8 cellular contexts compared by ENCODE assay signal in genomic region chr2:207711750-207712487, GRCh38. TPM values are rescaled to one million over a fixed set of nuclear protein-coding genes. Genes with fewer than 3 reads are reported as not detected.
DNase-seq lines count a peak whose midpoint lies in the region; ATAC-seq and TF ChIP-seq lines count a peak whose summit lies in the region.

No MANE protein-coding gene starts in this region.

- no peak overlapping the region for H2AFZ ChIP-seq in PC-3 (ENCODE audit: low read length)

- CTCF ChIA-PET in A673 (lab: Charles Lee): interaction anchor here (1.4 kb wide), 1 partner anchor 85 kb away, joined by 5 read pairs; no protein-coding TSS in a partner anchor
- CTCF ChIA-PET in PC-3 (lab: Charles Lee): interaction anchor here (0.6 to 1.8 kb wide), 4 partner anchors 18 to 95 kb away, joined by 3 to 18 read pairs (median 4); partner anchors contain the start of gene METTL21A
- CTCF ChIA-PET in activated naive CD4-positive, alpha-beta T cell treated with anti-CD3 and anti-CD28 coated beads for 36 hours (lab: Charles Lee): interaction anchor here (1.0 to 1.5 kb wide), 3 partner anchors 34 to 328 kb away, joined by 4 to 6 read pairs (median 5); partner anchors contain the start of gene METTL21A

- H3K9me3 ChIP-seq in A673 (ENCODE audit: low read depth, low read length, poor library complexity, severe bottlenecking) (no peaks in the 10 kb centered on the region), PC-3 (ENCODE audit: low read length) (no peaks in the 10 kb centered on the region), uterus (no peaks in the 10 kb centered on the region)

- H3K27ac ChIP-seq in A673 (ENCODE audit: low read depth, low read length, poor library complexity, severe bottlenecking) (peak overlapping the region; percentile 79), PC-3 (ENCODE audit: low read length) (peak overlapping the region; percentile 67), uterus (peak overlapping the region; percentile 81 to 86)

- POLR2A ChIA-PET in A673 (lab: Charles Lee; ENCODE audit: low non-redundant PET): interaction anchor here (0.5 to 0.7 kb wide), 3 partner anchors 87 to 568 kb away, joined by 3 read pairs; partner anchors contain the start of gene METTL21A
- POLR2A ChIA-PET in PC-3 (lab: Charles Lee; ENCODE audit: unreplicated experiment): interaction anchor here (0.5 to 1.0 kb wide), 10 partner anchors 15 to 306 kb away, joined by 3 to 29 read pairs (median 4); partner anchors contain the start of genes CREB1 and METTL21A

- H3K36me3 Mint-ChIP-seq in activated naive CD4-positive, alpha-beta T cell treated with anti-CD3 and anti-CD28 coated beads for 36 hours (ENCODE audit: low read depth): peaks cover 3% of the 10 kb centered on the region
- H3K36me3 Mint-ChIP-seq in progenitor cell of endocrine pancreas (ENCODE audit: insufficient read depth): peaks cover 6% of the 10 kb centered on the region

- no peak for TF ChIP-seq POLR2A in uterus (IDR thresholded peaks at IDR 0.05)

- peaks cover 5% of the 10 kb centered on the region for H3K4me1 ChIP-seq in A673 (ENCODE audit: insufficient read depth, low read length, poor library complexity, severe bottlenecking)
- H3K4me1 ChIP-seq in PC-3 (ENCODE audit: insufficient read depth, low read length): peaks cover 35% of the 10 kb centered on the region
- H3K4me1 ChIP-seq in uterus: no peaks in the 10 kb centered on the region

- H3F3A ChIP-seq in PC-3 (ENCODE audit: low read length, unreplicated experiment): no peaks in the 10 kb centered on the region

- peak; percentile 32 for DNase-seq in A673 (ENCODE audit: low spot score)
- DNase-seq in PC-3: peak; percentile 52
- peak; percentile 68 for DNase-seq in activated naive CD4-positive, alpha-beta T cell treated with anti-CD3 and anti-CD28 coated beads for 36 hours
- DNase-seq in Right ventricle myocardium superior: peak; percentile 67
- peak; percentile 55 for DNase-seq in progenitor cell of endocrine pancreas (ENCODE audit: low spot score, unreplicated experiment)
- peak in 1 of 2 donors; percentile 27 for DNase-seq in uterus

- H3K4me3 Mint-ChIP-seq in activated naive CD4-positive, alpha-beta T cell treated with anti-CD3 and anti-CD28 coated beads for 36 hours: peak overlapping the region; percentile 79
- peak overlapping the region; percentile 98 for H3K4me3 Mint-ChIP-seq in progenitor cell of endocrine pancreas (ENCODE audit: low read depth)

- no peaks in the 10 kb centered on the region for H3K9me3 Mint-ChIP-seq in activated naive CD4-positive, alpha-beta T cell treated with anti-CD3 and anti-CD28 coated beads for 36 hours
- H3K9me3 Mint-ChIP-seq in progenitor cell of endocrine pancreas (ENCODE audit: low read depth): no peaks in the 10 kb centered on the region

- peak overlapping the region; percentile 84 for H3K4me2 ChIP-seq in PC-3 (ENCODE audit: low read length)

- ATAC-seq in GM18867 (IDR thresholded peaks at IDR 0.05; ENCODE audit: unreplicated experiment): peak; percentile 31
- peak; percentile 29 for ATAC-seq in HG03066 (IDR thresholded peaks at IDR 0.05; ENCODE audit: low read depth, unreplicated experiment)
- peak; percentile 8 for ATAC-seq in PC-3
- peak; percentile 23 for ATAC-seq in Right ventricle myocardium superior (ENCODE audit: poor library complexity)

- H3K36me3 ChIP-seq in A673 (ENCODE audit: insufficient read depth, low read length, poor library complexity, severe bottlenecking) (no peaks in the 10 kb centered on the region), PC-3 (ENCODE audit: low read depth, low read length) (0 out of 2 replicates have a peak, but pooled peaks cover 4% of the 10 kb centered on the region), uterus (no peaks in the 10 kb centered on the region)

- H3K27me3 ChIP-seq in A673 (replicated peaks; ENCODE audit: insufficient read depth, low read depth, low read length, poor library complexity): no peaks in the 10 kb centered on the region
- no peaks in the 10 kb centered on the region for H3K27me3 ChIP-seq in PC-3 (ENCODE audit: low read length)
- no peaks in the 10 kb centered on the region for H3K27me3 ChIP-seq in uterus

- no peak overlapping the region for H3K27ac Mint-ChIP-seq in activated naive CD4-positive, alpha-beta T cell treated with anti-CD3 and anti-CD28 coated beads for 36 hours
- peak overlapping the region; percentile 95 for H3K27ac Mint-ChIP-seq in progenitor cell of endocrine pancreas

- no peaks in the 10 kb centered on the region for H3K9me2 ChIP-seq in PC-3 (replicated peaks; ENCODE audit: low read length)

- peaks cover 30% of the 10 kb centered on the region for H4K20me1 ChIP-seq in PC-3 (ENCODE audit: low read length)

- TF ChIP-seq CTCF in A673 (conservative IDR thresholded peaks at IDR 0.05; ENCODE audit: low read depth, low read length) (no peak), PC-3 (conservative IDR thresholded peaks at IDR 0.05; ENCODE audit: low read depth, low read length) (no peak), progenitor cell of endocrine pancreas (IDR thresholded peaks at IDR 0.05; ENCODE audit: unreplicated experiment) (no peak), uterus (IDR thresholded peaks at IDR 0.05) (no peak)

- BruUV-seq in A673 (replicated peaks; lab: Mats Ljungman, UMichigan) (no TSS peak), PC-3 (replicated peaks; lab: Mats Ljungman, UMichigan) (no TSS peak)

- peaks cover 26% of the 10 kb centered on the region for H3K4me1 Mint-ChIP-seq in activated naive CD4-positive, alpha-beta T cell treated with anti-CD3 and anti-CD28 coated beads for 36 hours (ENCODE audit: low read depth)
- peaks cover 15% of the 10 kb centered on the region for H3K4me1 Mint-ChIP-seq in progenitor cell of endocrine pancreas (ENCODE audit: low read depth)

- peaks cover 49% of the 10 kb centered on the region for H3K79me2 ChIP-seq in PC-3 (ENCODE audit: low read length)

- peak overlapping the region; percentile 87 for H3K9ac ChIP-seq in PC-3 (ENCODE audit: low read length)

- intact Hi-C loops in A673 (cut with micrococcal nuclease; ENCODE audit: unreplicated experiment): loop anchor here (5.0 kb wide), 1 partner anchor 85 kb away; the partner anchor contains the start of gene METTL21A
- intact Hi-C loops in PC-3 (cut with micrococcal nuclease): loop anchor here (1.0 to 5.0 kb wide), 5 partner anchors 27 to 180 kb away; no protein-coding TSS in a partner anchor
- intact Hi-C loops in activated naive CD4-positive, alpha-beta T cell treated with anti-CD3 and anti-CD28 coated beads for 36 hours (cut with micrococcal nuclease): loop anchor here (1.0 to 2.0 kb wide), 10 partner anchors 24 to 1553 kb away; partner anchors contain the start of genes CREB1, EEF1B2, FASTKD2 and FZD5
- intact Hi-C loops in Right ventricle myocardium superior (cut with DNase I): loop anchor here (10.0 kb wide), 1 partner anchor 87 kb away; the partner anchor contains the start of gene METTL21A
- intact Hi-C loops in uterus (cut with DNase I; ENCODE audit: low total_unique reads): no loop called here

- peak overlapping the region; percentile 90 for H3K4me3 ChIP-seq in A673 (ENCODE audit: low read depth, low read length, poor library complexity, severe bottlenecking)
- H3K4me3 ChIP-seq in PC-3 (ENCODE audit: low read length): peak overlapping the region; percentile 79
- H3K4me3 ChIP-seq in uterus: peak overlapping the region; percentile 72 to 91

- H3K27me3 Mint-ChIP-seq in activated naive CD4-positive, alpha-beta T cell treated with anti-CD3 and anti-CD28 coated beads for 36 hours (ENCODE audit: low read depth): no peaks in the 10 kb centered on the region
- no peaks in the 10 kb centered on the region for H3K27me3 Mint-ChIP-seq in progenitor cell of endocrine pancreas

RNA-seq across cellular contexts. Expression of gene CCNYL1, which starts 0.5 kb away (rescaled TPM):
- total RNA-seq in A673 (2021): 8.7 and 12.8 TPM in 2 replicates
- 14.7 and 19.2 TPM in 2 replicates for total RNA-seq in PC-3 (2014; rRNA removed)
- 1 to 10 TPM; 2.5 to 2.7 TPM for total RNA-seq in activated naive CD4-positive, alpha-beta T cell treated with anti-CD3 and anti-CD28 coated beads for 36 hours
- total RNA-seq in Right ventricle myocardium superior: 8.9 TPM
- 18.8 and 25.4 TPM in 2 replicates for total RNA-seq in progenitor cell of endocrine pancreas
- 10 to 100 TPM in 3 of 4 donors, 1 to 10 TPM in 1; 4.1 to 32.6 (median 15.7) TPM for total RNA-seq in uterus

RNA-seq across cellular contexts. Expression of gene FZD5, which starts 57.8 kb away (rescaled TPM):
- total RNA-seq in A673 (2021) (0.86 and 1.8 TPM in 2 replicates), PC-3 (2014; rRNA removed) (7.2 and 7.5 TPM in 2 replicates), Right ventricle myocardium superior (4.1 TPM), progenitor cell of endocrine pancreas (238 and 247 TPM in 2 replicates), uterus (1 to 10 TPM; 3.8 to 8.1 (median 6.6) TPM)
- total RNA-seq in activated naive CD4-positive, alpha-beta T cell treated with anti-CD3 and anti-CD28 coated beads for 36 hours: 1 to 10 TPM; 1.5 to 1.7 TPM

Comparison
In these comparisons a context has a peak if more than half of its experiments do, and no peak if none do; other contexts are left out.
1. RNA of gene FZD5, which starts 57.8 kb away (total RNA-seq): 238 to 247 TPM in progenitor cell of endocrine pancreas; 3.8 to 8.1 TPM in uterus, 7.2 to 7.5 TPM in PC-3, 4.1 TPM in Right ventricle myocardium superior (single experiment), 1.5 to 1.7 TPM in activated naive CD4-positive, alpha-beta T cell treated with anti-CD3 and anti-CD28 coated beads for 36 hours and 0.86 to 1.8 TPM in A673; every median in the first group is over 10 times any median in the second.
2. Peak in every context shown above with its lines, with median percentiles within 50 percentile points of each other: H3K27ac ChIP-seq, H3K4me3 ChIP-seq and ATAC-seq.